10 cellular contexts compared by ENCODE assay signal in the genomic region with DNA sequence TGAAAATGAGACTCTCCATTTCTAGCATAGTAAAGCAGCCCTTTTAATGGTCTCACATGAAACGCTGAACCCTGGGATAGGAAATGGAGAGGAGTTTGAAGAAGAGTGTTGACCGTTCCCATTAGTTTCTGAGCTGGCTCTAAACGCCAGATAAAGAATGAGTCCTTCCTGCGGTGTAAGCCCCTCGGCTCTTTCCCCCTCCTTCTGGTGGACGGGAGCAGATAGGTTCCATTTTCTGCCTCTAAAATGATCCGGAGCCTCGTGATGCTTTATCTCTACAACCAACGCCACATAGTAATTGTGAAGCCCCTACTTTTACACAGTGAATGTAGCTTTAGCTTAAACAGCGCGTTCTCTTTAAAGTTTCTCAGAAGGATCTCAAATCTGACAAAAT. TPM values are rescaled to one million over a fixed set of nuclear protein-coding genes. Genes with fewer than 3 reads are reported as not detected.
DNase-seq lines count a peak whose midpoint lies in the region; ATAC-seq and TF ChIP-seq lines count a peak whose summit lies in the region.
"Had no signal": no experiment of that assay in that cellular context is flagged by ENCODE, and none has a peak within 500 bp of the region (broad histone marks: within the 10 kb centered on the region; RNA-seq: fewer than 3 reads in every experiment).

No MANE protein-coding gene starts in this region.

- H3K9me3 ChIP-seq in ectodermal cell (ENCODE audit: control insufficient read depth, low read length) (no peaks in the 10 kb centered on the region), mononuclear cell (ENCODE audit: low read depth, low read length) (no peaks in the 10 kb centered on the region), uterus (no peaks in the 10 kb centered on the region), body of pancreas (no peaks in the 10 kb centered on the region)

- H3K36me3 Mint-ChIP-seq in activated naive CD4-positive, alpha-beta T cell treated with anti-CD3 and anti-CD28 coated beads, Interleukin-2, amount 50 U/mL, for 24 hours, result no peaks in the 10 kb centered on the region

- ATAC-seq in HG03460 (IDR thresholded peaks at IDR 0.05; ENCODE audit: unreplicated experiment), result no peak
- no peak for ATAC-seq in body of pancreas
- ATAC-seq: Panc1 had no signal

- no peaks in the 10 kb centered on the region for H3K9me3 Mint-ChIP-seq in activated naive CD4-positive, alpha-beta T cell treated with anti-CD3 and anti-CD28 coated beads, Interleukin-2, amount 50 U/mL, for 24 hours

- TF ChIP-seq CTCF in uterus (IDR thresholded peaks at IDR 0.05) (no peak), body of pancreas (IDR thresholded peaks at IDR 0.05) (no peak)

- intact Hi-C loops in uterus (cut with DNase I; ENCODE audit: low total_unique reads), result no loop called here
- intact Hi-C loops in body of pancreas (cut with DNase I), result no loop called here

- H3K27me3 ChIP-seq in ectodermal cell (ENCODE audit: control insufficient read depth, insufficient read depth, low read length, poor library complexity, severe bottlenecking), result no peaks in the 10 kb centered on the region
- peaks cover 18% of the 10 kb centered on the region for H3K27me3 ChIP-seq in mononuclear cell (ENCODE audit: insufficient read depth, low read length)
- no peaks in the 10 kb centered on the region for H3K27me3 ChIP-seq in uterus
- H3K27me3 ChIP-seq in body of pancreas, result no peaks in the 10 kb centered on the region

- peak in 1 of 2 donors; percentile 17 for TF ChIP-seq POLR2A in uterus (IDR thresholded peaks at IDR 0.05)
- no peak for TF ChIP-seq POLR2A in body of pancreas (IDR thresholded peaks at IDR 0.05)

- H3K36me3 ChIP-seq in ectodermal cell (ENCODE audit: control insufficient read depth, insufficient read depth, low read length) (no peaks in the 10 kb centered on the region), uterus (no peaks in the 10 kb centered on the region), body of pancreas (replicated peaks in 1 of 2; ENCODE audit: insufficient read depth in 1 of 2, low read depth in 2 of 2) (no peaks in the 10 kb centered on the region)

- peak overlapping the region; percentile 20 for H3K4me3 ChIP-seq in ectodermal cell (ENCODE audit: insufficient read depth, low read depth, low read length)
- H3K4me3 ChIP-seq in mononuclear cell (ENCODE audit: low read length), result peak overlapping the region; percentile 42
- peak overlapping the region; percentile 26 to 31 for H3K4me3 ChIP-seq in uterus
- no peak overlapping the region for H3K4me3 ChIP-seq in body of pancreas

- H3K4me1 Mint-ChIP-seq in activated naive CD4-positive, alpha-beta T cell treated with anti-CD3 and anti-CD28 coated beads, Interleukin-2, amount 50 U/mL, for 24 hours, result peaks cover 21% of the 10 kb centered on the region

- WGBS in ectodermal cell, 2 experiments, result 17 to 20% methylated on average over 11 of the region's 11 CpGs
- WGBS in body of pancreas, 2 donors, result 65 to 67% methylated on average over 11 of the region's 11 CpGs

- peaks cover 30% of the 10 kb centered on the region for H3K4me1 ChIP-seq in ectodermal cell (ENCODE audit: control insufficient read depth, insufficient read depth, low read length)
- peaks cover 11% of the 10 kb centered on the region for H3K4me1 ChIP-seq in mononuclear cell (ENCODE audit: insufficient read depth, low read length)
- peaks cover 0 to 3% of the 10 kb centered on the region in 2 donors for H3K4me1 ChIP-seq in uterus
- peaks cover 6% of the 10 kb centered on the region for H3K4me1 ChIP-seq in body of pancreas

- peak overlapping the region; percentile 78 for H3K4me3 Mint-ChIP-seq in activated naive CD4-positive, alpha-beta T cell treated with anti-CD3 and anti-CD28 coated beads, Interleukin-2, amount 50 U/mL, for 24 hours

- no peak overlapping the region for H3K27ac Mint-ChIP-seq in activated naive CD4-positive, alpha-beta T cell treated with anti-CD3 and anti-CD28 coated beads, Interleukin-2, amount 50 U/mL, for 24 hours

- no peak for DNase-seq in activated naive CD4-positive, alpha-beta T cell treated with Interleukin-2 at 50 U/mL for 16 hours
- DNase-seq in uterus, result peak in 1 of 2 donors; percentile 57
- no peak for DNase-seq in body of pancreas
- DNase-seq in HuH-7.5 (ENCODE audit: low spot score), result no peak
- DNase-seq: stimulated activated CD4-positive, alpha-beta T cell treated with anti-CD3 and anti-CD28 coated beads, Interleukin-4, amount 100 ng/mL, for 24 hours had no signal

- H3K27ac ChIP-seq in ectodermal cell (ENCODE audit: insufficient read depth, low read depth, low read length, poor library complexity, severe bottlenecking), result peak overlapping the region; percentile 71
- peak overlapping the region; percentile 86 to 97 for H3K27ac ChIP-seq in uterus
- H3K27ac ChIP-seq in body of pancreas, result peak overlapping the region in 1 of 4 donors; percentile 39

- H3K27me3 Mint-ChIP-seq in activated naive CD4-positive, alpha-beta T cell treated with anti-CD3 and anti-CD28 coated beads, Interleukin-2, amount 50 U/mL, for 24 hours, result peaks cover 15% of the 10 kb centered on the region

RNA-seq across cellular contexts. Expression of a gene that starts 24.1 kb away (rescaled TPM):
- polyA plus RNA-seq in ectodermal cell (2013, experiment 1 of 4), result 58.9 TPM
- polyA plus RNA-seq in ectodermal cell (2013, experiment 2 of 4), result 68.7 TPM
- 48.2 TPM for polyA plus RNA-seq in ectodermal cell (2013, experiment 3 of 4)
- polyA plus RNA-seq in ectodermal cell (2013, experiment 4 of 4), result 67.1 TPM
- 27.7 TPM for total RNA-seq in mononuclear cell
- 100 to 1,000 TPM in 1 of 4 donors, 10 to 100 TPM in 3; 29.4 to 177 (median 65.7) TPM for total RNA-seq in uterus
- total RNA-seq in body of pancreas, result 10 to 100 TPM; 13.5 to 16.5 TPM

Comparison
In these comparisons a context has a peak if more than half of its experiments do, and no peak if none do; other contexts are left out.
1. H3K4me3 ChIP-seq: peak in ectodermal cell (single experiment), mononuclear cell (single experiment) and uterus (2 of 2); none in body of pancreas (0 of 2).